ENCODE assay signal across 34 cellular contexts in the genomic region with DNA sequence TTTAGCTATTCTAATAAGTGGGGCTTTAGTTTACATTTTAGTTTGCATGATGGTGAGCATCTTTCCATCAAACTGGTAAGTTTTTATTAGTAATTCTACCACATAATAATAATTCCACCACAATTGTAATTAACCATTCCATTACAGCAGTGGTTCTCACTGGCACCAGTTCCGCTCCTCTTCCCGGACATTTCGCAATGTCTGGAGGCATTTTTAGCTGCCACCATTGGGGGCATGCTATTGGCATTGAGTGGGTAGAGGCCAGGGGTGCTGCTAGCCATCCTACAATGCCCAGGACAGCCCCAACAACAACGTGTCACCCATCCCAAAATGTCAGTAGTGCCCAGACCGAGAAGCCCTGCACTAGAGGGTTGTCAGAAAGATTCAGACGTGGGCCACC. TPM values are rescaled to one million over a fixed set of nuclear protein-coding genes. Genes with fewer than 3 reads are reported as not detected.
"Had no signal": no experiment of that assay in that cellular context is flagged by ENCODE, and none has a peak within 500 bp of the region (broad histone marks: within the 10 kb centered on the region; RNA-seq: fewer than 3 reads in every experiment).

No MANE protein-coding gene starts in this region.

- H3K36me3 ChIP-seq: adrenal gland, esophagus muscularis mucosa, gastrocnemius medialis, heart left ventricle had no signal

- H3K4me3 Mint-ChIP-seq: activated CD4-positive, alpha-beta T cell treated with anti-CD3 and anti-CD28 coated beads, Interleukin-2, amount 10 ng/mL, durations not matched to agents 7 days and 5 days; activated CD8-positive, alpha-beta T cell treated with anti-CD3 and anti-CD28 coated beads for 36 hours; activated naive CD4-positive, alpha-beta T cell treated with anti-CD3 and anti-CD28 coated beads for 36 hours; activated naive CD4-positive, alpha-beta T cell treated with anti-CD3 and anti-CD28 coated beads, Interleukin-2, amount 50 U/mL, for 24 hours; activated naive CD8-positive, alpha-beta T cell treated with anti-CD3 and anti-CD28 coated beads for 36 hours; activated naive CD8-positive, alpha-beta T cell treated with anti-CD3 and anti-CD28 coated beads, Interleukin-2, amount 50 U/mL, for 24 hours; activated T-helper 1 cell treated with anti-CD3 and anti-CD28 coated beads, Interleukin-12 subunit alpha, Interleukin-12 subunit beta, Interleukin-2, Interleukin-4 antibody, amounts not matched to agents 30 ng/mL and 10 ng/mL and 1 ng/mL, durations not matched to agents 14 hours and 24 hours and 36 hours; effector memory CD8-positive, alpha-beta T cell; WTC11 had no signal

- H3K27me3 Mint-ChIP-seq: activated CD8-positive, alpha-beta T cell treated with anti-CD3 and anti-CD28 coated beads for 36 hours; activated naive CD8-positive, alpha-beta T cell treated with anti-CD3 and anti-CD28 coated beads for 36 hours; effector memory CD8-positive, alpha-beta T cell had no signal

- H3K27ac Mint-ChIP-seq: activated CD4-positive, alpha-beta T cell treated with anti-CD3 and anti-CD28 coated beads, Interleukin-2, amount 10 ng/mL, durations not matched to agents 7 days and 5 days; activated CD8-positive, alpha-beta T cell treated with anti-CD3 and anti-CD28 coated beads for 36 hours; activated naive CD4-positive, alpha-beta T cell treated with anti-CD3 and anti-CD28 coated beads for 36 hours; activated naive CD4-positive, alpha-beta T cell treated with anti-CD3 and anti-CD28 coated beads, Interleukin-2, amount 50 U/mL, for 24 hours; activated naive CD8-positive, alpha-beta T cell treated with anti-CD3 and anti-CD28 coated beads for 36 hours; activated naive CD8-positive, alpha-beta T cell treated with anti-CD3 and anti-CD28 coated beads, Interleukin-2, amount 50 U/mL, for 24 hours; activated T-helper 1 cell treated with anti-CD3 and anti-CD28 coated beads, Interleukin-12 subunit alpha, Interleukin-12 subunit beta, Interleukin-2, Interleukin-4 antibody, amounts not matched to agents 30 ng/mL and 10 ng/mL and 1 ng/mL, durations not matched to agents 14 hours and 24 hours and 36 hours; activated T-helper 2 cell treated with anti-CD3 and anti-CD28 coated beads, Interferon-gamma antibody, Interleukin-2, Interleukin-4, amounts not matched to agents 10 μg/mL and 5 μg/mL and 100 μg/mL, durations not matched to agents 14 hours and 24 hours and 36 hours; WTC11 had no signal

- H3K4me1 ChIP-seq: adrenal gland, body of pancreas, esophagus muscularis mucosa, foreskin keratinocyte, gastrocnemius medialis had no signal

- H3K4me3 ChIP-seq: adrenal gland, body of pancreas, esophagus muscularis mucosa, gastrocnemius medialis, heart left ventricle had no signal

- DNase-seq: activated CD4-positive, alpha-beta T cell treated with anti-CD3 and anti-CD28 coated beads for 1 hour; activated CD4-positive, alpha-beta T cell treated with anti-CD3 and anti-CD28 coated beads for 4 hours; activated CD4-positive, alpha-beta T cell treated with anti-CD3 and anti-CD28 coated beads, Interleukin-2, amount 10 ng/mL, durations not matched to agents 7 days and 5 days; activated CD4-positive, alpha-beta T cell treated with anti-CD3 and anti-CD28 coated beads, Interleukin-2, amount 50 U/mL, for 4 hours; activated CD8-positive, alpha-beta memory T cell treated with anti-CD3 and anti-CD28 coated beads for 24 hours; activated CD8-positive, alpha-beta T cell treated with anti-CD3 and anti-CD28 coated beads for 36 hours; activated effector memory CD4-positive, alpha-beta T cell treated with anti-CD3 and anti-CD28 coated beads, Interleukin-2, amount 50 U/mL, for 16 hours; activated naive CD4-positive, alpha-beta T cell treated with anti-CD3 and anti-CD28 coated beads for 36 hours; activated naive CD8-positive, alpha-beta T cell treated with anti-CD3 and anti-CD28 coated beads for 36 hours; activated naive CD8-positive, alpha-beta T cell treated with anti-CD3 and anti-CD28 coated beads, Interleukin-2, amount 50 U/mL, for 24 hours; activated T-cell treated with anti-CD3 and anti-CD28 coated beads, Interleukin-2, amount 50 U/mL, for 48 hours; adrenal gland; amygdala; aorta; body of pancreas; caudate nucleus; cortex of kidney; dermis blood vessel endothelial cell; effector CD4-positive, alpha-beta T cell; effector memory CD8-positive, alpha-beta T cell; erythroblast; foreskin keratinocyte; gastrocnemius medialis; glutamatergic neuron; heart left ventricle; T-helper 2 cell had no signal

- H3K27ac ChIP-seq: adrenal gland, body of pancreas, esophagus muscularis mucosa, foreskin keratinocyte, gastrocnemius medialis, heart left ventricle, VCaP had no signal

- H3K27me3 ChIP-seq: adrenal gland, body of pancreas, esophagus muscularis mucosa, gastrocnemius medialis, heart left ventricle had no signal

- H3K9me3 Mint-ChIP-seq: activated CD8-positive, alpha-beta T cell treated with anti-CD3 and anti-CD28 coated beads for 36 hours; activated naive CD4-positive, alpha-beta T cell treated with anti-CD3 and anti-CD28 coated beads for 36 hours; activated naive CD4-positive, alpha-beta T cell treated with anti-CD3 and anti-CD28 coated beads, Interleukin-2, amount 50 U/mL, for 24 hours; activated naive CD8-positive, alpha-beta T cell treated with anti-CD3 and anti-CD28 coated beads for 36 hours; activated naive CD8-positive, alpha-beta T cell treated with anti-CD3 and anti-CD28 coated beads, Interleukin-2, amount 50 U/mL, for 24 hours; activated T-helper 1 cell treated with anti-CD3 and anti-CD28 coated beads, Interleukin-12 subunit alpha, Interleukin-12 subunit beta, Interleukin-2, Interleukin-4 antibody, amounts not matched to agents 30 ng/mL and 10 ng/mL and 1 ng/mL, durations not matched to agents 14 hours and 24 hours and 36 hours; activated T-helper 2 cell treated with anti-CD3 and anti-CD28 coated beads, Interferon-gamma antibody, Interleukin-2, Interleukin-4, amounts not matched to agents 10 μg/mL and 5 μg/mL and 100 μg/mL, durations not matched to agents 14 hours and 24 hours and 36 hours; effector memory CD8-positive, alpha-beta T cell had no signal

- H3K9me3 ChIP-seq: adrenal gland, body of pancreas, esophagus muscularis mucosa, gastrocnemius medialis, heart left ventricle had no signal

- ATAC-seq: activated CD8-positive, alpha-beta T cell treated with anti-CD3 and anti-CD28 coated beads for 36 hours; activated naive CD8-positive, alpha-beta T cell treated with anti-CD3 and anti-CD28 coated beads, Interleukin-2, amount 50 U/mL, for 24 hours; body of pancreas; effector memory CD8-positive, alpha-beta T cell; foreskin keratinocyte; gastrocnemius medialis; heart left ventricle; WTC11 had no signal

- H3K36me3 Mint-ChIP-seq: activated naive CD4-positive, alpha-beta T cell treated with anti-CD3 and anti-CD28 coated beads, Interleukin-2, amount 50 U/mL, for 24 hours; activated naive CD8-positive, alpha-beta T cell treated with anti-CD3 and anti-CD28 coated beads for 36 hours; WTC11 had no signal

- FAIRE-seq: colon, TTC549 had no signal

RNA-seq across cellular contexts. Expression of a gene that starts 31.4 kb away (rescaled TPM):
- total RNA-seq: activated CD4-positive, alpha-beta T cell treated with anti-CD3 and anti-CD28 coated beads, Interleukin-2, amount 10 ng/mL, durations not matched to agents 7 days and 5 days; activated naive CD4-positive, alpha-beta T cell treated with anti-CD3 and anti-CD28 coated beads for 36 hours; activated T-helper 1 cell treated with anti-CD3 and anti-CD28 coated beads, Interleukin-12 subunit alpha, Interleukin-12 subunit beta, Interleukin-2, Interleukin-4 antibody, amounts not matched to agents 30 ng/mL and 10 ng/mL and 1 ng/mL, durations not matched to agents 14 hours and 24 hours and 36 hours; activated T-helper 2 cell treated with anti-CD3 and anti-CD28 coated beads, Interferon-gamma antibody, Interleukin-2, Interleukin-4, amounts not matched to agents 10 μg/mL and 5 μg/mL and 100 μg/mL, durations not matched to agents 14 hours and 24 hours and 36 hours had no signal
- polyA plus RNA-seq: aorta had no signal
